ENCODE assay signal across 1 cellular context in genomic region chr9:34139477-34140146, GRCh38.
TF ChIP-seq lines count a peak whose summit lies in the region.

No MANE protein-coding gene starts in this region.

TF ChIP-seq in H1, 55 proteins besides CTCF, POLR2A, EP300 and RAD21 (continued from another document):
- TF ChIP-seq NRF1 (IDR thresholded peaks at IDR 0.05; ENCODE audit: low read depth, low read length), result no peak
TF ChIP-seq in H1: peak in this region for 0.
